In the genomic region with DNA sequence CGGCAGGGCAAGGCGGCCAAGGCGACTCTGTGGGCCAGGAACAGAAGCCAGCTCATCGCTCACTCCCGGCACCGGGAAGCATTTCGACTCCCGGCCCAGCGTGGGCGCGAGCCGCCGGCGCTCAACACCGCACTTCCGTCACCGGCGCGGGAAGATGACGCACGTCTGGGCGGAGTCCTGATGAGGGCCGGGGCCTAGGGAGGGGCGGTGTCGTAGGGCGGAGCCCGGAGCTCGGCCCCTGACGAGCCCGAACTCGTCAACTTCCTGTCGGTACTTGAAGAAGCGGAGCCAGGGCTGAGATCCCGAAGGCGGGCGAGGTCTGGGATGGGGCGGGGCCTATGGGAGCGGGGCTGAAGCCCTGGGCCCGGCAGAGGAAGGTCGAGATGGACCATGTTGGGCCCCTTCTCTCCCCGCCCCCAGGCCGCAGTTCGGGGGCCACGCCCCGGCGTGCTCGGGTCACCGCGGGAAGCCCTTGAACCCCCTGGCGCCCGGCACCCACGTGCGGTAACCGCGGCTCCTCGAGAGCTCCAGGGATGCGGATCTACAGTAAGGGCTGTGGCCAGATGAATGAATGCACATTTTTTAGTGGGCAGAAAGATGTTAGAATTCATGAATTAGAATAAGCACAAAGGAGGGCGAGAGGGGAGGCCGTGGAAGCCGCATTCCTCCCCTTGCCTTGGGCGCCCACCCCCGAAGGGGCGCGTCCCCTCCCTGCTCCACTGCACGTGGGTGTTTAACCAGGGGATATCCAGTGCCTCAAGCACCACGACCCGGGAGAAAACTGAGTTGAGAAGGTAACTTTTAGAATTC, we compare ENCODE assay signal across 1 cellular context.
A peak's percentile ranks its signal among the peaks of the same experiment; 100 is the strongest.
TF ChIP-seq lines count a peak whose summit lies in the region.

A gene with protein sequence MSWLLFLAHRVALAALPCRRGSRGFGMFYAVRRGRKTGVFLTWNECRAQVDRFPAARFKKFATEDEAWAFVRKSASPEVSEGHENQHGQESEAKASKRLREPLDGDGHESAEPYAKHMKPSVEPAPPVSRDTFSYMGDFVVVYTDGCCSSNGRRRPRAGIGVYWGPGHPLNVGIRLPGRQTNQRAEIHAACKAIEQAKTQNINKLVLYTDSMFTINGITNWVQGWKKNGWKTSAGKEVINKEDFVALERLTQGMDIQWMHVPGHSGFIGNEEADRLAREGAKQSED (minus strand): TSS at position 129 of the 810 bp plus-strand sequence. CDS start 73 bp downstream, at position 56.

TF ChIP-seq in K562, 482 proteins besides CTCF, POLR2A, EP300 and RAD21 (continued from another document and continues in another):
- TF ChIP-seq, protein P1, sequence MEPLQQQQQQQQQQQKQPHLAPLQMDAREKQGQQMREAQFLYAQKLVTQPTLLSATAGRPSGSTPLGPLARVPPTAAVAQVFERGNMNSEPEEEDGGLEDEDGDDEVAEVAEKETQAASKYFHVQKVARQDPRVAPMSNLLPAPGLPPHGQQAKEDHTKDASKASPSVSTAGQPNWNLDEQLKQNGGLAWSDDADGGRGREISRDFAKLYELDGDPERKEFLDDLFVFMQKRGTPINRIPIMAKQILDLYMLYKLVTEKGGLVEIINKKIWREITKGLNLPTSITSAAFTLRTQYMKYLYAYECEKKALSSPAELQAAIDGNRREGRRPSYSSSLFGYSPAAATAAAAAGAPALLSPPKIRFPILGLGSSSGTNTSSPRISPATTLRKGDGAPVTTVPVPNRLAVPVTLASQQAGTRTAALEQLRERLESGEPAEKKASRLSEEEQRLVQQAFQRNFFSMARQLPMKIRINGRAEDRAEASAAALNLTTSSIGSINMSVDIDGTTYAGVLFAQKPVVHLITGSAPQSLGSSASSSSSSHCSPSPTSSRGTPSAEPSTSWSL (CRISPR knock-in tag; IDR thresholded peaks at IDR 0.05; ENCODE audit: borderline replicate concordance) = no peak
- TF ChIP-seq, protein P2, sequence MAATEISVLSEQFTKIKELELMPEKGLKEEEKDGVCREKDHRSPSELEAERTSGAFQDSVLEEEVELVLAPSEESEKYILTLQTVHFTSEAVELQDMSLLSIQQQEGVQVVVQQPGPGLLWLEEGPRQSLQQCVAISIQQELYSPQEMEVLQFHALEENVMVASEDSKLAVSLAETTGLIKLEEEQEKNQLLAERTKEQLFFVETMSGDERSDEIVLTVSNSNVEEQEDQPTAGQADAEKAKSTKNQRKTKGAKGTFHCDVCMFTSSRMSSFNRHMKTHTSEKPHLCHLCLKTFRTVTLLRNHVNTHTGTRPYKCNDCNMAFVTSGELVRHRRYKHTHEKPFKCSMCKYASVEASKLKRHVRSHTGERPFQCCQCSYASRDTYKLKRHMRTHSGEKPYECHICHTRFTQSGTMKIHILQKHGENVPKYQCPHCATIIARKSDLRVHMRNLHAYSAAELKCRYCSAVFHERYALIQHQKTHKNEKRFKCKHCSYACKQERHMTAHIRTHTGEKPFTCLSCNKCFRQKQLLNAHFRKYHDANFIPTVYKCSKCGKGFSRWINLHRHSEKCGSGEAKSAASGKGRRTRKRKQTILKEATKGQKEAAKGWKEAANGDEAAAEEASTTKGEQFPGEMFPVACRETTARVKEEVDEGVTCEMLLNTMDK (IDR thresholded peaks at IDR 0.05; ENCODE audit: borderline replicate concordance, insufficient read depth, low read depth, low read length, poor library complexity, severe bottlenecking) = no peak
- TF ChIP-seq, protein P3, sequence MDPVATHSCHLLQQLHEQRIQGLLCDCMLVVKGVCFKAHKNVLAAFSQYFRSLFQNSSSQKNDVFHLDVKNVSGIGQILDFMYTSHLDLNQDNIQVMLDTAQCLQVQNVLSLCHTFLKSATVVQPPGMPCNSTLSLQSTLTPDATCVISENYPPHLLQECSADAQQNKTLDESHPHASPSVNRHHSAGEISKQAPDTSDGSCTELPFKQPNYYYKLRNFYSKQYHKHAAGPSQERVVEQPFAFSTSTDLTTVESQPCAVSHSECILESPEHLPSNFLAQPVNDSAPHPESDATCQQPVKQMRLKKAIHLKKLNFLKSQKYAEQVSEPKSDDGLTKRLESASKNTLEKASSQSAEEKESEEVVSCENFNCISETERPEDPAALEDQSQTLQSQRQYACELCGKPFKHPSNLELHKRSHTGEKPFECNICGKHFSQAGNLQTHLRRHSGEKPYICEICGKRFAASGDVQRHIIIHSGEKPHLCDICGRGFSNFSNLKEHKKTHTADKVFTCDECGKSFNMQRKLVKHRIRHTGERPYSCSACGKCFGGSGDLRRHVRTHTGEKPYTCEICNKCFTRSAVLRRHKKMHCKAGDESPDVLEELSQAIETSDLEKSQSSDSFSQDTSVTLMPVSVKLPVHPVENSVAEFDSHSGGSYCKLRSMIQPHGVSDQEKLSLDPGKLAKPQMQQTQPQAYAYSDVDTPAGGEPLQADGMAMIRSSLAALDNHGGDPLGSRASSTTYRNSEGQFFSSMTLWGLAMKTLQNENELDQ (CRISPR knock-in tag; IDR thresholded peaks at IDR 0.05; ENCODE audit: borderline replicate concordance) = no peak
- TF ChIP-seq CHD1 (IDR thresholded peaks at IDR 0.05; ENCODE audit: low read length) = no peak
- TF ChIP-seq YY1 (IDR thresholded peaks at IDR 0.05; ENCODE audit: borderline replicate concordance in 1 of 3, control insufficient read depth in 1 of 3, extremely low read depth in 1 of 3, insufficient read depth in 3 of 3, insufficient read length in 1 of 3, insufficient replicate concordance in 2 of 3, low read depth in 1 of 3, low read length in 2 of 3) = peak in 2 of 3 experiments; percentile 37 to 58
- peak; percentile 71 for TF ChIP-seq CXXC5 (CRISPR knock-in tag; IDR thresholded peaks at IDR 0.05)
- TF ChIP-seq TAF15 (IDR thresholded peaks at IDR 0.05; ENCODE audit: low read depth, low read length) = no peak
- no peak for TF ChIP-seq ZNF507 (tag; conservative IDR thresholded peaks at IDR 0.05)
- TF ChIP-seq ARID1B (IDR thresholded peaks at IDR 0.05) = 0 out of 2 replicates have a peak, but pooled peaks have one; percentile 8
- TF ChIP-seq, protein P4, sequence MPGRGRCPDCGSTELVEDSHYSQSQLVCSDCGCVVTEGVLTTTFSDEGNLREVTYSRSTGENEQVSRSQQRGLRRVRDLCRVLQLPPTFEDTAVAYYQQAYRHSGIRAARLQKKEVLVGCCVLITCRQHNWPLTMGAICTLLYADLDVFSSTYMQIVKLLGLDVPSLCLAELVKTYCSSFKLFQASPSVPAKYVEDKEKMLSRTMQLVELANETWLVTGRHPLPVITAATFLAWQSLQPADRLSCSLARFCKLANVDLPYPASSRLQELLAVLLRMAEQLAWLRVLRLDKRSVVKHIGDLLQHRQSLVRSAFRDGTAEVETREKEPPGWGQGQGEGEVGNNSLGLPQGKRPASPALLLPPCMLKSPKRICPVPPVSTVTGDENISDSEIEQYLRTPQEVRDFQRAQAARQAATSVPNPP (IDR thresholded peaks at IDR 0.05; ENCODE audit: borderline replicate concordance, insufficient read depth, insufficient read length) = no peak
- no peak for TF ChIP-seq PHF21A (IDR thresholded peaks at IDR 0.05; ENCODE audit: borderline replicate concordance, low read depth)
- TF ChIP-seq, protein P5, sequence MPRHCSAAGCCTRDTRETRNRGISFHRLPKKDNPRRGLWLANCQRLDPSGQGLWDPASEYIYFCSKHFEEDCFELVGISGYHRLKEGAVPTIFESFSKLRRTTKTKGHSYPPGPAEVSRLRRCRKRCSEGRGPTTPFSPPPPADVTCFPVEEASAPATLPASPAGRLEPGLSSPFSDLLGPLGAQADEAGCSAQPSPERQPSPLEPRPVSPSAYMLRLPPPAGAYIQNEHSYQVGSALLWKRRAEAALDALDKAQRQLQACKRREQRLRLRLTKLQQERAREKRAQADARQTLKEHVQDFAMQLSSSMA (CRISPR knock-in tag; IDR thresholded peaks at IDR 0.05) = no peak
- TF ChIP-seq BCL6 (CRISPR knock-in tag; IDR thresholded peaks at IDR 0.05) = no peak
- peak; percentile 94 for TF ChIP-seq SP1 (CRISPR knock-in tag; IDR thresholded peaks at IDR 0.05)
- TF ChIP-seq, protein P6, sequence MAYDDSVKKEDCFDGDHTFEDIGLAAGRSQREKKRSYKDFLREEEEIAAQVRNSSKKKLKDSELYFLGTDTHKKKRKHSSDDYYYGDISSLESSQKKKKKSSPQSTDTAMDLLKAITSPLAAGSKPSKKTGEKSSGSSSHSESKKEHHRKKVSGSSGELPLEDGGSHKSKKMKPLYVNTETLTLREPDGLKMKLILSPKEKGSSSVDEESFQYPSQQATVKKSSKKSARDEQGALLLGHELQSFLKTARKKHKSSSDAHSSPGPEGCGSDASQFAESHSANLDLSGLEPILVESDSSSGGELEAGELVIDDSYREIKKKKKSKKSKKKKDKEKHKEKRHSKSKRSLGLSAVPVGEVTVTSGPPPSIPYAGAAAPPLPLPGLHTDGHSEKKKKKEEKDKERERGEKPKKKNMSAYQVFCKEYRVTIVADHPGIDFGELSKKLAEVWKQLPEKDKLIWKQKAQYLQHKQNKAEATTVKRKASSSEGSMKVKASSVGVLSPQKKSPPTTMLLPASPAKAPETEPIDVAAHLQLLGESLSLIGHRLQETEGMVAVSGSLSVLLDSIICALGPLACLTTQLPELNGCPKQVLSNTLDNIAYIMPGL (CRISPR knock-in tag; IDR thresholded peaks at IDR 0.05) = no peak
- no peak for TF ChIP-seq ILK (tag; IDR thresholded peaks at IDR 0.05; ENCODE audit: borderline replicate concordance, low read depth)
- TF ChIP-seq MAFG (tag; conservative IDR thresholded peaks at IDR 0.05) = no peak
- TF ChIP-seq, protein P7, sequence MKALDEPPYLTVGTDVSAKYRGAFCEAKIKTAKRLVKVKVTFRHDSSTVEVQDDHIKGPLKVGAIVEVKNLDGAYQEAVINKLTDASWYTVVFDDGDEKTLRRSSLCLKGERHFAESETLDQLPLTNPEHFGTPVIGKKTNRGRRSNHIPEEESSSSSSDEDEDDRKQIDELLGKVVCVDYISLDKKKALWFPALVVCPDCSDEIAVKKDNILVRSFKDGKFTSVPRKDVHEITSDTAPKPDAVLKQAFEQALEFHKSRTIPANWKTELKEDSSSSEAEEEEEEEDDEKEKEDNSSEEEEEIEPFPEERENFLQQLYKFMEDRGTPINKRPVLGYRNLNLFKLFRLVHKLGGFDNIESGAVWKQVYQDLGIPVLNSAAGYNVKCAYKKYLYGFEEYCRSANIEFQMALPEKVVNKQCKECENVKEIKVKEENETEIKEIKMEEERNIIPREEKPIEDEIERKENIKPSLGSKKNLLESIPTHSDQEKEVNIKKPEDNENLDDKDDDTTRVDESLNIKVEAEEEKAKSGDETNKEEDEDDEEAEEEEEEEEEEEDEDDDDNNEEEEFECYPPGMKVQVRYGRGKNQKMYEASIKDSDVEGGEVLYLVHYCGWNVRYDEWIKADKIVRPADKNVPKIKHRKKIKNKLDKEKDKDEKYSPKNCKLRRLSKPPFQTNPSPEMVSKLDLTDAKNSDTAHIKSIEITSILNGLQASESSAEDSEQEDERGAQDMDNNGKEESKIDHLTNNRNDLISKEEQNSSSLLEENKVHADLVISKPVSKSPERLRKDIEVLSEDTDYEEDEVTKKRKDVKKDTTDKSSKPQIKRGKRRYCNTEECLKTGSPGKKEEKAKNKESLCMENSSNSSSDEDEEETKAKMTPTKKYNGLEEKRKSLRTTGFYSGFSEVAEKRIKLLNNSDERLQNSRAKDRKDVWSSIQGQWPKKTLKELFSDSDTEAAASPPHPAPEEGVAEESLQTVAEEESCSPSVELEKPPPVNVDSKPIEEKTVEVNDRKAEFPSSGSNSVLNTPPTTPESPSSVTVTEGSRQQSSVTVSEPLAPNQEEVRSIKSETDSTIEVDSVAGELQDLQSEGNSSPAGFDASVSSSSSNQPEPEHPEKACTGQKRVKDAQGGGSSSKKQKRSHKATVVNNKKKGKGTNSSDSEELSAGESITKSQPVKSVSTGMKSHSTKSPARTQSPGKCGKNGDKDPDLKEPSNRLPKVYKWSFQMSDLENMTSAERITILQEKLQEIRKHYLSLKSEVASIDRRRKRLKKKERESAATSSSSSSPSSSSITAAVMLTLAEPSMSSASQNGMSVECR (CRISPR knock-in tag; IDR thresholded peaks at IDR 0.05) = peak; percentile 97
- no peak; a peak in 1 of 4 replicates for TF ChIP-seq KDM1A (IDR thresholded peaks at IDR 0.05)
- TF ChIP-seq, protein P8, sequence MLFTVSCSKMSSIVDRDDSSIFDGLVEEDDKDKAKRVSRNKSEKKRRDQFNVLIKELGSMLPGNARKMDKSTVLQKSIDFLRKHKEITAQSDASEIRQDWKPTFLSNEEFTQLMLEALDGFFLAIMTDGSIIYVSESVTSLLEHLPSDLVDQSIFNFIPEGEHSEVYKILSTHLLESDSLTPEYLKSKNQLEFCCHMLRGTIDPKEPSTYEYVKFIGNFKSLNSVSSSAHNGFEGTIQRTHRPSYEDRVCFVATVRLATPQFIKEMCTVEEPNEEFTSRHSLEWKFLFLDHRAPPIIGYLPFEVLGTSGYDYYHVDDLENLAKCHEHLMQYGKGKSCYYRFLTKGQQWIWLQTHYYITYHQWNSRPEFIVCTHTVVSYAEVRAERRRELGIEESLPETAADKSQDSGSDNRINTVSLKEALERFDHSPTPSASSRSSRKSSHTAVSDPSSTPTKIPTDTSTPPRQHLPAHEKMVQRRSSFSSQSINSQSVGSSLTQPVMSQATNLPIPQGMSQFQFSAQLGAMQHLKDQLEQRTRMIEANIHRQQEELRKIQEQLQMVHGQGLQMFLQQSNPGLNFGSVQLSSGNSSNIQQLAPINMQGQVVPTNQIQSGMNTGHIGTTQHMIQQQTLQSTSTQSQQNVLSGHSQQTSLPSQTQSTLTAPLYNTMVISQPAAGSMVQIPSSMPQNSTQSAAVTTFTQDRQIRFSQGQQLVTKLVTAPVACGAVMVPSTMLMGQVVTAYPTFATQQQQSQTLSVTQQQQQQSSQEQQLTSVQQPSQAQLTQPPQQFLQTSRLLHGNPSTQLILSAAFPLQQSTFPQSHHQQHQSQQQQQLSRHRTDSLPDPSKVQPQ (CRISPR knock-in tag; IDR thresholded peaks at IDR 0.05; ENCODE audit: borderline replicate concordance) = no peak
- TF ChIP-seq NR2F6 (CRISPR knock-in tag; IDR thresholded peaks at IDR 0.05) = no peak
- TF ChIP-seq ZBTB8A (IDR thresholded peaks at IDR 0.05; ENCODE audit: partially characterized antibody) = no peak
- TF ChIP-seq OTX1 (CRISPR knock-in tag; IDR thresholded peaks at IDR 0.05) = no peak
- TF ChIP-seq CHD2 (IDR thresholded peaks at IDR 0.05; ENCODE audit: low read depth, low read length) = peak; percentile 73
- TF ChIP-seq DDX20 (tag; IDR thresholded peaks at IDR 0.05; ENCODE audit: low read depth) = no peak
- no peak for TF ChIP-seq NONO (IDR thresholded peaks at IDR 0.05; ENCODE audit: low read depth in 2 of 2, low read length in 1 of 2)
- TF ChIP-seq ZNF121 (CRISPR knock-in tag; conservative IDR thresholded peaks at IDR 0.05) = no peak
- TF ChIP-seq CSDE1 (IDR thresholded peaks at IDR 0.05) = no peak; a peak in 1 of 4 replicates
- TF ChIP-seq TOE1 (IDR thresholded peaks at IDR 0.05; ENCODE audit: borderline replicate concordance) = peak; percentile 59; the same call in 1 of the 2 replicates
- no peak for TF ChIP-seq TOE1 (CRISPR knock-in tag; IDR thresholded peaks at IDR 0.05; ENCODE audit: borderline replicate concordance, low read depth)
- TF ChIP-seq STAT5A (IDR thresholded peaks at IDR 0.05; ENCODE audit: borderline replicate concordance, low read length) = 0 out of 2 replicates have a peak, but pooled peaks have one; percentile 11
- no peak for TF ChIP-seq WHSC1 (IDR thresholded peaks at IDR 0.05; ENCODE audit: low read length)
- TF ChIP-seq ZNF263 (CRISPR knock-in tag; IDR thresholded peaks at IDR 0.05; ENCODE audit: borderline replicate concordance) = 0 out of 2 replicates have a peak, but pooled peaks have one; percentile 60
- TF ChIP-seq RFX7 (CRISPR knock-in tag; IDR thresholded peaks at IDR 0.05) = no peak
- TF ChIP-seq MBD2 (IDR thresholded peaks at IDR 0.05; ENCODE audit: borderline replicate concordance, low read depth) = peak; percentile 67; the same call in 1 of the 2 replicates
- peak; percentile 81; the same call in 1 of the 2 replicates for TF ChIP-seq JUN (IDR thresholded peaks at IDR 0.05; ENCODE audit: borderline replicate concordance, low read depth, low read length)
- TF ChIP-seq JUN (CRISPR knock-in tag; IDR thresholded peaks at IDR 0.05; ENCODE audit: borderline replicate concordance) = peak; percentile 34; the same call in 1 of the 2 replicates
- TF ChIP-seq ZNF212 (CRISPR knock-in tag; IDR thresholded peaks at IDR 0.05) = no peak
